2 cellular contexts compared by ENCODE assay signal in the genomic region with DNA sequence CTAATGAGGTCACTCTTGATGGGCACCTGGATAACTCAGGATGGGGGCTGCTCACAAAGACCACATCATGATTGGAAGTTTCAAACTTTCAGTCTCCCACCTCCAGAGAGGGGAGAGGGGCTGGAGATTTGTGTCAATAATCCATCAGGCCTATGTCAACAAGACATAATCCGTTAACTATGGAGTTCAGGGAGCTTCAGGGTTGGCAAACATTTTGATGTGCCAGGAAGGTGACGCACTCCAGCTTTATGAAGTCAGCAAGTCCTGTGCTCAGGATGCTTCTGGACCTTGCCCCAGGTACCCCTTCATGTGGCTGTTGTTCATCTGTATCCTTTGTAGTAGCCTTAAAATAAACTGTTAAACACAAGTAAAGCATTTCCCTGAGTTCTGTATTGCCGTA.
TF ChIP-seq lines count a peak whose summit lies in the region.

No MANE protein-coding gene starts in this region.

TF ChIP-seq in HepG2, 621 proteins besides CTCF, POLR2A, EP300 and RAD21 (continues in another document):
- TF ChIP-seq BCL6 (CRISPR knock-in tag; IDR thresholded peaks at IDR 0.05) (peak; percentile 55), ZNF841 (CRISPR knock-in tag; IDR thresholded peaks at IDR 0.05; ENCODE audit: borderline replicate concordance) (no peak), TAF15 (IDR thresholded peaks at IDR 0.05; ENCODE audit: low read depth, low read length, poor library complexity, severe bottlenecking) (no peak), ZNF263 (CRISPR knock-in tag; IDR thresholded peaks at IDR 0.05) (no peak), HDAC1 (CRISPR knock-in tag; IDR thresholded peaks at IDR 0.05) (no peak), ETV5 (CRISPR knock-in tag; IDR thresholded peaks at IDR 0.05; ENCODE audit: borderline replicate concordance) (peak; percentile 40; the same call in 1 of the 2 replicates), HDAC2 (CRISPR knock-in tag; IDR thresholded peaks at IDR 0.05) (peak; percentile 27; the same call in 1 of the 2 replicates), ELF3 (CRISPR knock-in tag; IDR thresholded peaks at IDR 0.05) (0 out of 2 replicates have a peak, but pooled peaks have one; percentile 25), SOX6 (IDR thresholded peaks at IDR 0.05) (no peak), SOX6 (CRISPR knock-in tag; IDR thresholded peaks at IDR 0.05) (peak; percentile 36; the same call in 1 of the 2 replicates), HOXA3 (CRISPR knock-in tag; IDR thresholded peaks at IDR 0.05) (peak; percentile 79), ZNF224 (CRISPR knock-in tag; IDR thresholded peaks at IDR 0.05) (no peak), TAF1 (CRISPR knock-in tag; IDR thresholded peaks at IDR 0.05) (no peak), JDP2 (CRISPR knock-in tag; IDR thresholded peaks at IDR 0.05; ENCODE audit: borderline replicate concordance) (no peak), GATAD2A (CRISPR knock-in tag; IDR thresholded peaks at IDR 0.05) (peak; percentile 57), ZSCAN30 (CRISPR knock-in tag; IDR thresholded peaks at IDR 0.05) (no peak), ZBTB21 (CRISPR knock-in tag; IDR thresholded peaks at IDR 0.05) (peak; percentile 94)
- TF ChIP-seq, protein P1, sequence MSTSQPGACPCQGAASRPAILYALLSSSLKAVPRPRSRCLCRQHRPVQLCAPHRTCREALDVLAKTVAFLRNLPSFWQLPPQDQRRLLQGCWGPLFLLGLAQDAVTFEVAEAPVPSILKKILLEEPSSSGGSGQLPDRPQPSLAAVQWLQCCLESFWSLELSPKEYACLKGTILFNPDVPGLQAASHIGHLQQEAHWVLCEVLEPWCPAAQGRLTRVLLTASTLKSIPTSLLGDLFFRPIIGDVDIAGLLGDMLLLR (CRISPR knock-in tag; IDR thresholded peaks at IDR 0.05): no peak
- TF ChIP-seq, protein P2, sequence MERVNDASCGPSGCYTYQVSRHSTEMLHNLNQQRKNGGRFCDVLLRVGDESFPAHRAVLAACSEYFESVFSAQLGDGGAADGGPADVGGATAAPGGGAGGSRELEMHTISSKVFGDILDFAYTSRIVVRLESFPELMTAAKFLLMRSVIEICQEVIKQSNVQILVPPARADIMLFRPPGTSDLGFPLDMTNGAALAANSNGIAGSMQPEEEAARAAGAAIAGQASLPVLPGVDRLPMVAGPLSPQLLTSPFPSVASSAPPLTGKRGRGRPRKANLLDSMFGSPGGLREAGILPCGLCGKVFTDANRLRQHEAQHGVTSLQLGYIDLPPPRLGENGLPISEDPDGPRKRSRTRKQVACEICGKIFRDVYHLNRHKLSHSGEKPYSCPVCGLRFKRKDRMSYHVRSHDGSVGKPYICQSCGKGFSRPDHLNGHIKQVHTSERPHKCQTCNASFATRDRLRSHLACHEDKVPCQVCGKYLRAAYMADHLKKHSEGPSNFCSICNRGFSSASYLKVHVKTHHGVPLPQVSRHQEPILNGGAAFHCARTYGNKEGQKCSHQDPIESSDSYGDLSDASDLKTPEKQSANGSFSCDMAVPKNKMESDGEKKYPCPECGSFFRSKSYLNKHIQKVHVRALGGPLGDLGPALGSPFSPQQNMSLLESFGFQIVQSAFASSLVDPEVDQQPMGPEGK (CRISPR knock-in tag; IDR thresholded peaks at IDR 0.05): peak; percentile 58
- TF ChIP-seq, protein P3, sequence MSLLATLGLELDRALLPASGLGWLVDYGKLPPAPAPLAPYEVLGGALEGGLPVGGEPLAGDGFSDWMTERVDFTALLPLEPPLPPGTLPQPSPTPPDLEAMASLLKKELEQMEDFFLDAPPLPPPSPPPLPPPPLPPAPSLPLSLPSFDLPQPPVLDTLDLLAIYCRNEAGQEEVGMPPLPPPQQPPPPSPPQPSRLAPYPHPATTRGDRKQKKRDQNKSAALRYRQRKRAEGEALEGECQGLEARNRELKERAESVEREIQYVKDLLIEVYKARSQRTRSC (CRISPR knock-in tag; IDR thresholded peaks at IDR 0.05; ENCODE audit: low read depth): no peak
- TF ChIP-seq, protein P4, sequence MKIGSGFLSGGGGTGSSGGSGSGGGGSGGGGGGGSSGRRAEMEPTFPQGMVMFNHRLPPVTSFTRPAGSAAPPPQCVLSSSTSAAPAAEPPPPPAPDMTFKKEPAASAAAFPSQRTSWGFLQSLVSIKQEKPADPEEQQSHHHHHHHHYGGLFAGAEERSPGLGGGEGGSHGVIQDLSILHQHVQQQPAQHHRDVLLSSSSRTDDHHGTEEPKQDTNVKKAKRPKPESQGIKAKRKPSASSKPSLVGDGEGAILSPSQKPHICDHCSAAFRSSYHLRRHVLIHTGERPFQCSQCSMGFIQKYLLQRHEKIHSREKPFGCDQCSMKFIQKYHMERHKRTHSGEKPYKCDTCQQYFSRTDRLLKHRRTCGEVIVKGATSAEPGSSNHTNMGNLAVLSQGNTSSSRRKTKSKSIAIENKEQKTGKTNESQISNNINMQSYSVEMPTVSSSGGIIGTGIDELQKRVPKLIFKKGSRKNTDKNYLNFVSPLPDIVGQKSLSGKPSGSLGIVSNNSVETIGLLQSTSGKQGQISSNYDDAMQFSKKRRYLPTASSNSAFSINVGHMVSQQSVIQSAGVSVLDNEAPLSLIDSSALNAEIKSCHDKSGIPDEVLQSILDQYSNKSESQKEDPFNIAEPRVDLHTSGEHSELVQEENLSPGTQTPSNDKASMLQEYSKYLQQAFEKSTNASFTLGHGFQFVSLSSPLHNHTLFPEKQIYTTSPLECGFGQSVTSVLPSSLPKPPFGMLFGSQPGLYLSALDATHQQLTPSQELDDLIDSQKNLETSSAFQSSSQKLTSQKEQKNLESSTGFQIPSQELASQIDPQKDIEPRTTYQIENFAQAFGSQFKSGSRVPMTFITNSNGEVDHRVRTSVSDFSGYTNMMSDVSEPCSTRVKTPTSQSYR (CRISPR knock-in tag; IDR thresholded peaks at IDR 0.05; ENCODE audit: borderline replicate concordance): peak; percentile 7; the same call in 1 of the 2 replicates
- TF ChIP-seq, protein P5, sequence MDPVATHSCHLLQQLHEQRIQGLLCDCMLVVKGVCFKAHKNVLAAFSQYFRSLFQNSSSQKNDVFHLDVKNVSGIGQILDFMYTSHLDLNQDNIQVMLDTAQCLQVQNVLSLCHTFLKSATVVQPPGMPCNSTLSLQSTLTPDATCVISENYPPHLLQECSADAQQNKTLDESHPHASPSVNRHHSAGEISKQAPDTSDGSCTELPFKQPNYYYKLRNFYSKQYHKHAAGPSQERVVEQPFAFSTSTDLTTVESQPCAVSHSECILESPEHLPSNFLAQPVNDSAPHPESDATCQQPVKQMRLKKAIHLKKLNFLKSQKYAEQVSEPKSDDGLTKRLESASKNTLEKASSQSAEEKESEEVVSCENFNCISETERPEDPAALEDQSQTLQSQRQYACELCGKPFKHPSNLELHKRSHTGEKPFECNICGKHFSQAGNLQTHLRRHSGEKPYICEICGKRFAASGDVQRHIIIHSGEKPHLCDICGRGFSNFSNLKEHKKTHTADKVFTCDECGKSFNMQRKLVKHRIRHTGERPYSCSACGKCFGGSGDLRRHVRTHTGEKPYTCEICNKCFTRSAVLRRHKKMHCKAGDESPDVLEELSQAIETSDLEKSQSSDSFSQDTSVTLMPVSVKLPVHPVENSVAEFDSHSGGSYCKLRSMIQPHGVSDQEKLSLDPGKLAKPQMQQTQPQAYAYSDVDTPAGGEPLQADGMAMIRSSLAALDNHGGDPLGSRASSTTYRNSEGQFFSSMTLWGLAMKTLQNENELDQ (CRISPR knock-in tag; IDR thresholded peaks at IDR 0.05; ENCODE audit: borderline replicate concordance): no peak

TF ChIP-seq in H1, 55 proteins besides CTCF, POLR2A, EP300 and RAD21:
- TF ChIP-seq, protein P6, sequence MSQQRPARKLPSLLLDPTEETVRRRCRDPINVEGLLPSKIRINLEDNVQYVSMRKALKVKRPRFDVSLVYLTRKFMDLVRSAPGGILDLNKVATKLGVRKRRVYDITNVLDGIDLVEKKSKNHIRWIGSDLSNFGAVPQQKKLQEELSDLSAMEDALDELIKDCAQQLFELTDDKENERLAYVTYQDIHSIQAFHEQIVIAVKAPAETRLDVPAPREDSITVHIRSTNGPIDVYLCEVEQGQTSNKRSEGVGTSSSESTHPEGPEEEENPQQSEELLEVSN (IDR thresholded peaks at IDR 0.05): no peak
- TF ChIP-seq GTF2F1 (IDR thresholded peaks at IDR 0.05; ENCODE audit: borderline replicate concordance, low read depth, low read length): no peak
- no peak for TF ChIP-seq JUN (IDR thresholded peaks at IDR 0.05; ENCODE audit: low read depth, low read length)
- no peak for TF ChIP-seq BCL11A (IDR thresholded peaks at IDR 0.05; ENCODE audit: low read depth in 2 of 2, low read length in 2 of 2)
- no peak for TF ChIP-seq POU5F1 (IDR thresholded peaks at IDR 0.05; ENCODE audit: low read depth, low read length)
- no peak for TF ChIP-seq MAFK (IDR thresholded peaks at IDR 0.05; ENCODE audit: low read depth, low read length)
- TF ChIP-seq CBX8 (IDR thresholded peaks at IDR 0.05; ENCODE audit: borderline replicate concordance, low read depth, low read length): no peak
- TF ChIP-seq HDAC2 (IDR thresholded peaks at IDR 0.05; ENCODE audit: borderline replicate concordance in 1 of 2, low read depth in 2 of 2, low read length in 2 of 2): no peak
- no peak for TF ChIP-seq RXRA (IDR thresholded peaks at IDR 0.05; ENCODE audit: insufficient read depth, low read depth, low read length)
- TF ChIP-seq YY1 (IDR thresholded peaks at IDR 0.05; ENCODE audit: low read depth, low read length): no peak
- TF ChIP-seq SP1 (IDR thresholded peaks at IDR 0.05; ENCODE audit: low read depth, low read length): no peak
- TF ChIP-seq RNF2 (IDR thresholded peaks at IDR 0.05; ENCODE audit: borderline replicate concordance, low read depth, low read length, missing control alignments, poor library complexity, severe bottlenecking): no peak
- TF ChIP-seq CBX5 (IDR thresholded peaks at IDR 0.05; ENCODE audit: low read depth, low read length): no peak
- TF ChIP-seq, protein P7, sequence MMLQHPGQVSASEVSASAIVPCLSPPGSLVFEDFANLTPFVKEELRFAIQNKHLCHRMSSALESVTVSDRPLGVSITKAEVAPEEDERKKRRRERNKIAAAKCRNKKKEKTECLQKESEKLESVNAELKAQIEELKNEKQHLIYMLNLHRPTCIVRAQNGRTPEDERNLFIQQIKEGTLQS (IDR thresholded peaks at IDR 0.05; ENCODE audit: insufficient read depth, low read depth, low read length): no peak
